Comparison of ENCODE assay signal across 9 cellular contexts in genomic region chr6:142300758-142301251, GRCh38. TPM values are rescaled to one million over a fixed set of nuclear protein-coding genes. Genes with fewer than 3 reads are reported as not detected.
DNase-seq lines count a peak whose midpoint lies in the region; ATAC-seq and TF ChIP-seq lines count a peak whose summit lies in the region.
"Had no signal": no experiment of that assay in that cellular context is flagged by ENCODE, and none has a peak within 500 bp of the region (broad histone marks: within the 10 kb centered on the region; RNA-seq: fewer than 3 reads in every experiment).

No MANE protein-coding gene starts in this region.

- intact Hi-C loops in esophagus muscularis mucosa (cut with DNase I) = no loop called here

- peak overlapping the region; percentile 98 for H2AFZ ChIP-seq in neuron (ENCODE audit: low read depth, low read length)

- H3K36me3 ChIP-seq in esophagus muscularis mucosa (no peaks in the 10 kb centered on the region), neuron (ENCODE audit: insufficient read depth, low read length) (no peaks in the 10 kb centered on the region)

- H3K27me3 ChIP-seq in esophagus muscularis mucosa = peaks cover 0 to 34% (median 6%) of the 10 kb centered on the region in 4 donors
- H3K27me3 ChIP-seq in neuron (ENCODE audit: insufficient read depth, low read length) = no peaks in the 10 kb centered on the region

- peak; percentile 76 for DNase-seq in EL
- DNase-seq in RPMI8226 = peak; percentile 29
- no peak for DNase-seq in esophagus muscularis mucosa (ENCODE audit: extremely low spot score)
- DNase-seq in occipital lobe (lab: John Stamatoyannopoulos, UW) = no peak

- peak overlapping the region; percentile 53 to 65 (median 58) for H3K4me3 ChIP-seq in esophagus muscularis mucosa
- peak overlapping the region; percentile 57 for H3K4me3 ChIP-seq in neuron (ENCODE audit: low read length)

- WGBS in esophagus muscularis mucosa = 59% methylated on average over 6 of the region's 6 CpGs

- H3K27ac ChIP-seq in esophagus muscularis mucosa (replicated peaks in 1 of 4) = peak overlapping the region in 1 of 4 donors; percentile 54
- H3K27ac ChIP-seq: HL-60 had no signal

- TF ChIP-seq EP300 in esophagus muscularis mucosa (IDR thresholded peaks at IDR 0.05) = no peak

- TF ChIP-seq CTCF in esophagus muscularis mucosa (IDR thresholded peaks at IDR 0.05) = no peak

- TF ChIP-seq POLR2A in esophagus muscularis mucosa (IDR thresholded peaks at IDR 0.05; ENCODE audit: low read depth) = no peak

- H3K4me1 ChIP-seq in esophagus muscularis mucosa (peaks cover 0 to 18% (median 13%) of the 10 kb centered on the region in 4 donors), neuron (ENCODE audit: insufficient read depth, low read length) (peaks cover 19% of the 10 kb centered on the region)

- H3K9me3 ChIP-seq in esophagus muscularis mucosa (no peaks in the 10 kb centered on the region), neuron (ENCODE audit: low read length) (no peaks in the 10 kb centered on the region)

- ATAC-seq in HG03139 (IDR thresholded peaks at IDR 0.05; ENCODE audit: unreplicated experiment) (no peak), HG02840 (IDR thresholded peaks at IDR 0.05; ENCODE audit: low FRiP score, unreplicated experiment) (no peak)
- ATAC-seq in activated CD4-positive, CD25-positive, alpha-beta regulatory T cell treated with anti-CD3 and anti-CD28 coated beads, Interleukin-2, amount 50 U/mL, for 24 hours = no peak

RNA-seq across cellular contexts. Expression of gene ADGRG6, which starts 1.0 kb away (rescaled TPM):
- total RNA-seq in esophagus muscularis mucosa (10 to 100 TPM in 1 of 4 donors, 1 to 10 TPM in 3; 5.5 to 11.8 (median 8.0) TPM), occipital lobe (28.2 TPM)

Comparison
In these comparisons a context has a peak if more than half of its experiments do, and no peak if none do; other contexts are left out.
1. DNase-seq: peak in EL (single experiment) and RPMI8226 (single experiment); none in esophagus muscularis mucosa (single experiment) and occipital lobe (single experiment).